ENCODE assay signal across 13 cellular contexts in genomic region chr6:154479388-154480143, GRCh38. TPM values are rescaled to one million over a fixed set of nuclear protein-coding genes. Genes with fewer than 3 reads are reported as not detected.
A peak's percentile ranks its signal among the peaks of the same experiment; 100 is the strongest.
DNase-seq lines count a peak whose midpoint lies in the region; ATAC-seq, FAIRE-seq and TF ChIP-seq lines count a peak whose summit lies in the region.
"Had no signal": no experiment of that assay in that cellular context is flagged by ENCODE, and none has a peak within 500 bp of the region (broad histone marks: within the 10 kb centered on the region; RNA-seq: fewer than 3 reads in every experiment).

No MANE protein-coding gene starts in this region.

- H2AFZ ChIP-seq in K562 (ENCODE audit: low read depth, low read length): peak overlapping the region; percentile 6

- H3K4me2 ChIP-seq in K562 (ENCODE audit: insufficient read depth, low read length): peak overlapping the region; percentile 46; the same call in 1 of the 2 replicates

- H3K9me3 ChIP-seq in K562 (replicated peaks; ENCODE audit: control insufficient read depth, insufficient read depth, low read depth, low read length) (no peaks in the 10 kb centered on the region), subcutaneous abdominal adipose tissue (ENCODE audit: control insufficient read depth in 5 of 5, low read length in 5 of 5) (no peaks in the 10 kb centered on the region), prostate gland (no peaks in the 10 kb centered on the region)
- H3K9me3 ChIP-seq: heart right ventricle, thyroid gland had no signal

- peaks cover 6% of the 10 kb centered on the region for H4K20me1 ChIP-seq in K562 (replicated peaks; ENCODE audit: control insufficient read depth, insufficient read depth, low read length)

- H3K4me3 ChIP-seq in K562 (no peak overlapping the region), subcutaneous abdominal adipose tissue (ENCODE audit: low read depth in 1 of 5, low read length in 5 of 5) (peak overlapping the region; percentile 13 to 48 (median 32)), prostate gland (no peak overlapping the region)
- H3K4me3 ChIP-seq: thyroid gland had no signal

- TF ChIP-seq POLR2A in K562 (conservative IDR thresholded peaks at IDR 0.05): no peak
- TF ChIP-seq POLR2A in prostate gland (IDR thresholded peaks at IDR 0.05): no peak

- TF ChIP-seq EP300 in K562 (IDR thresholded peaks at IDR 0.05; ENCODE audit: low read length): no peak

- intact Hi-C loops in K562 (cut with micrococcal nuclease) (no loop called here), prostate gland (cut with DNase I) (no loop called here)

- no peaks in the 10 kb centered on the region for H3K9me1 ChIP-seq in K562 (ENCODE audit: control insufficient read depth, insufficient read depth, low read length)

- peak; percentile 74 for ATAC-seq in K562
- no peak for ATAC-seq in GM21786 (IDR thresholded peaks at IDR 0.05; ENCODE audit: unreplicated experiment)
- ATAC-seq: heart right ventricle had no signal

- H3K79me2 ChIP-seq in K562 (ENCODE audit: control insufficient read depth, insufficient read depth, low read length): peaks cover 70% of the 10 kb centered on the region

- H3K9ac ChIP-seq in K562 (ENCODE audit: insufficient read depth in 1 of 2, low read depth in 2 of 2, low read length in 2 of 2): 0 out of 4 replicates have a peak overlapping the region, but pooled peaks of 1 of the 2 experiments have one; percentile 28
- H3K9ac ChIP-seq in subcutaneous abdominal adipose tissue (ENCODE audit: low read length in 5 of 5): peak overlapping the region in 2 of 5 donors; percentile 13 to 44

- H3K27ac ChIP-seq in K562 (ENCODE audit: extremely low read depth, low read depth, low read length) (0 out of 3 replicates have a peak overlapping the region, but pooled peaks have one; percentile 10), subcutaneous abdominal adipose tissue (ENCODE audit: low read depth, low read length) (no peak overlapping the region), prostate gland (peak overlapping the region in 1 of 2 donors; percentile 2)

- DNase-seq in HCEC 1CT (peak; percentile 33), K562 (ENCODE audit: extremely low read depth in 1 of 4, low spot score in 3 of 4) (peak in 1 of 4 experiments; percentile 56), left kidney (ENCODE audit: low read depth, low spot score) (peak; percentile 92), amniotic stem cell (lab: John Stamatoyannopoulos, UW) (no peak), prostate gland (ENCODE audit: low spot score) (no peak), T-helper 9 cell (no peak)
- DNase-seq: aorta, DMS79 treated with DMSO at 0.1 percent for 48 hours, heart right ventricle, NCI-H510A treated with DMSO at 0.1 percent for 48 hours, thyroid gland had no signal

- 33% methylated on average over 14 of the region's 14 CpGs for WGBS in K562 (ENCODE audit: insufficient coverage, low coverage, missing lambda C conversion rate)
- WGBS in prostate gland: 29% methylated on average over 14 of the region's 14 CpGs

- no peaks in the 10 kb centered on the region for H3K27me3 ChIP-seq in K562 (ENCODE audit: control insufficient read depth in 2 of 2, insufficient read depth in 2 of 2, low read length in 2 of 2)
- no peaks in the 10 kb centered on the region for H3K27me3 ChIP-seq in subcutaneous abdominal adipose tissue (ENCODE audit: control insufficient read depth in 5 of 5, insufficient read depth in 4 of 5, low read length in 5 of 5)
- no peaks in the 10 kb centered on the region for H3K27me3 ChIP-seq in prostate gland (replicated peaks; ENCODE audit: insufficient read depth)
- H3K27me3 ChIP-seq: heart right ventricle, thyroid gland had no signal

- BruUV-seq in K562 (replicated peaks; lab: Mats Ljungman, UMichigan): no TSS peak

- POLR2A ChIA-PET in K562 (lab: Yijun Ruan, JAX): interaction anchor here (0.6 to 1.0 kb wide), 3 partner anchors 12 to 350 kb away, joined by 3 read pairs; no protein-coding TSS in a partner anchor

- TF ChIP-seq CTCF in K562 (IDR thresholded peaks at IDR 0.05 in 2 of 3, conservative IDR thresholded peaks at IDR 0.05 in 1 of 3; ENCODE audit: insufficient read depth in 2 of 3, low read depth in 1 of 3, low read length in 3 of 3): 0 out of 6 replicates have a peak, but pooled peaks of 1 of the 3 experiments have one; percentile 5
- TF ChIP-seq CTCF in prostate gland (IDR thresholded peaks at IDR 0.05): no peak

- peaks cover 9 to 10% of the 10 kb centered on the region in 2 experiments; a peak in 3 of 5 replicates for H3K4me1 ChIP-seq in K562 (replicated peaks in 1 of 2; ENCODE audit: control insufficient read depth in 2 of 2, insufficient read depth in 2 of 2, low read length in 2 of 2)
- peaks cover 0 to 26% (median 11%) of the 10 kb centered on the region in 5 donors for H3K4me1 ChIP-seq in subcutaneous abdominal adipose tissue (ENCODE audit: control insufficient read depth in 5 of 5, insufficient read depth in 5 of 5, low read length in 5 of 5)
- no peaks in the 10 kb centered on the region for H3K4me1 ChIP-seq in prostate gland (replicated peaks)

- in situ Hi-C loops in K562 (cut with MboI): no loop called here

- no peak for TF ChIP-seq RAD21 in K562 (CRISPR knock-in tag; conservative IDR thresholded peaks at IDR 0.05 in 1 of 2, IDR thresholded peaks at IDR 0.05 in 1 of 2)

- CTCF ChIA-PET in K562 (lab: Yijun Ruan, JAX; ENCODE audit: low intra/inter-chr PET ratio): no interaction called here

- no peaks in the 10 kb centered on the region for H3K36me3 ChIP-seq in K562 (ENCODE audit: control insufficient read depth, insufficient read depth, low read length)
- no peaks in the 10 kb centered on the region for H3K36me3 ChIP-seq in subcutaneous abdominal adipose tissue (ENCODE audit: control insufficient read depth in 5 of 5, insufficient read depth in 5 of 5, low read length in 5 of 5)
- no peaks in the 10 kb centered on the region for H3K36me3 ChIP-seq in prostate gland
- H3K36me3 ChIP-seq: heart right ventricle, thyroid gland had no signal

- no peak for FAIRE-seq in K562 (lab: Jason Lieb, UNC)

TF ChIP-seq in K562, 482 proteins besides CTCF, POLR2A, EP300 and RAD21:
- TF ChIP-seq TFE3 (CRISPR knock-in tag; IDR thresholded peaks at IDR 0.05): peak; percentile 66
- TF ChIP-seq NCOA6 (IDR thresholded peaks at IDR 0.05): no peak
- TF ChIP-seq HMBOX1 (IDR thresholded peaks at IDR 0.05): 0 out of 2 replicates have a peak, but pooled peaks have one; percentile 24
- no peak for TF ChIP-seq MBD1 (CRISPR knock-in tag; IDR thresholded peaks at IDR 0.05)
- peak; percentile 29; the same call in 1 of the 2 replicates for TF ChIP-seq BHLHE40 (IDR thresholded peaks at IDR 0.05; ENCODE audit: low read length)
- TF ChIP-seq JUNB (CRISPR knock-in tag; conservative IDR thresholded peaks at IDR 0.05): no peak

RNA-seq across cellular contexts. Expression of gene CNKSR3, which starts 30.9 kb away (rescaled TPM):
- 10.5 and 14.3 TPM in 2 replicates for total RNA-seq in K562 (2011; cell fraction: chromatin; rRNA removed; ENCODE audit: low replicate concordance)
- 4.2 and 4.6 TPM in 2 replicates for total RNA-seq in K562 (2011; cell fraction: nucleolus; rRNA removed)
- total RNA-seq in K562 (2011; cell fraction: nucleoplasm; rRNA removed): 7.0 and 15.1 TPM in 2 replicates
- total RNA-seq in K562 (2014; rRNA removed): 6.7 and 11.6 TPM in 2 replicates
- total RNA-seq in K562 (2014; rRNA removed; fragmentation: Illumina TruSeq; extraction: Trizol): 19.4 and 20.6 TPM in 2 replicates
- total RNA-seq in K562 (2015; rRNA removed; fragmentation: Illumina TruSeq; extraction: Trizol): 17.4 and 18.6 TPM in 2 replicates
- total RNA-seq in K562 (2021): 25.7 and 27.9 TPM in 2 replicates
- polyA plus RNA-seq in K562 (2011; rRNA removed): 7.1 and 8.1 TPM in 2 replicates
- polyA plus RNA-seq in K562 (2011; cell fraction: cytosol; rRNA removed): 4.9 and 5.0 TPM in 2 replicates
- 5.8 and 8.4 TPM in 2 replicates for polyA plus RNA-seq in K562 (2011; cell fraction: nucleus; rRNA removed)
- 5.2 and 13.5 TPM in 2 replicates for polyA plus RNA-seq in K562 (2012)
- polyA plus RNA-seq in K562 (2014; fragmentation: Illumina TruSeq; extraction: Trizol): 24.2 and 29.6 TPM in 2 replicates
- 1 to 10 TPM; 4.5 to 5.3 TPM for polyA plus RNA-seq in K562 (2014; fragmentation: Nextera tagmentation; extraction: Ambion mirVana)
- 9.5 and 9.7 TPM in 2 replicates for polyA plus RNA-seq in K562 (2014; rRNA removed)
- polyA minus RNA-seq in K562 (2011; rRNA and poly(A)+ RNA removed): 11.9 and 12.1 TPM in 2 replicates
- 5.2 and 6.2 TPM in 2 replicates for polyA minus RNA-seq in K562 (2011; cell fraction: cytosol; rRNA and poly(A)+ RNA removed)
- 3.0 and 5.4 TPM in 2 replicates for polyA minus RNA-seq in K562 (2011; cell fraction: nucleus; rRNA and poly(A)+ RNA removed)
- total RNA-seq in prostate gland: 10 to 100 TPM in 1 of 2 donors, 1 to 10 TPM in 1; 8.7 to 23.5 TPM

Comparison
In these comparisons a context has a peak if more than half of its experiments do, and no peak if none do; other contexts are left out.
1. DNase-seq: peak in HCEC 1CT (single experiment) and left kidney (single experiment); none in amniotic stem cell (single experiment), prostate gland (single experiment) and T-helper 9 cell (single experiment).
2. H3K4me3 ChIP-seq: peak in subcutaneous abdominal adipose tissue (5 of 5); none in K562 (single experiment) and prostate gland (0 of 2).